ENCODE assay signal across 11 cellular contexts in genomic region chr5:6704361-6704851, GRCh38. TPM values are rescaled to one million over a fixed set of nuclear protein-coding genes. Genes with fewer than 3 reads are reported as not detected.
DNase-seq lines count a peak whose midpoint lies in the region; ATAC-seq and TF ChIP-seq lines count a peak whose summit lies in the region.
"Had no signal": no experiment of that assay in that cellular context is flagged by ENCODE, and none has a peak within 500 bp of the region (broad histone marks: within the 10 kb centered on the region; RNA-seq: fewer than 3 reads in every experiment).

No MANE protein-coding gene starts in this region.

- intact Hi-C loops in ovary (cut with DNase I) = loop anchor here in 1 of 4 donors (10.0 kb wide), 1 partner anchor 70 kb away; the partner anchor contains the start of genes NSUN2 and SRD5A1

- peaks cover 14% of the 10 kb centered on the region for H3F3A ChIP-seq in MM.1S (ENCODE audit: insufficient read depth, low read length)

- peak; percentile 9 to 20 for DNase-seq in SJCRH30
- peak; percentile 75 to 95 for DNase-seq in fibroblast of lung (ENCODE audit: low read depth in 2 of 2)
- DNase-seq in ovary = peak; percentile 69 to 86 (median 77)
- no peak for DNase-seq in DMS53 treated with DMSO at 0.1 percent for 48 hours (lab: John Stamatoyannopoulos, UW; ENCODE audit: unreplicated experiment)
- no peak for DNase-seq in stimulated activated CD4-positive, alpha-beta T cell treated with anti-CD3 and anti-CD28 coated beads, Interleukin-12 subunit alpha, Interleukin-12 subunit beta, amount 100 ng/mL, for 4 hours
- DNase-seq in MM.1S = no peak
- DNase-seq: DND-41, endodermal cell, WERI-Rb-1 had no signal

- no peaks in the 10 kb centered on the region for H3K27me3 ChIP-seq in BLaER1 treated with 17β-estradiol and CSF1 and Interleukin-3, amounts not matched to agents 10 nM and 100 nM
- H3K27me3 ChIP-seq in SJCRH30 (no peaks in the 10 kb centered on the region), fibroblast of lung (ENCODE audit: control insufficient read depth, insufficient read depth, low read length) (no peaks in the 10 kb centered on the region), ovary (no peaks in the 10 kb centered on the region), MM.1S (replicated peaks; ENCODE audit: insufficient read depth, low read length) (no peaks in the 10 kb centered on the region)

- H3K9ac ChIP-seq in BLaER1 treated with 17β-estradiol and CSF1 and Interleukin-3, amounts not matched to agents 10 nM and 100 nM = no peak overlapping the region
- no peak overlapping the region for H3K9ac ChIP-seq in fibroblast of lung (ENCODE audit: insufficient read depth, low read length)
- no peak overlapping the region for H3K9ac ChIP-seq in MM.1S (ENCODE audit: low read length)

- H3K4me2 ChIP-seq in BLaER1 treated with 17β-estradiol and CSF1 and Interleukin-3, amounts not matched to agents 10 nM and 100 nM = peak overlapping the region in 8 of 11 experiments; percentile 3 to 72 (median 49); a peak in 14 of 22 replicates
- H3K4me2 ChIP-seq in fibroblast of lung (ENCODE audit: extremely low read depth, insufficient read depth, low read length) = peak overlapping the region; percentile 58
- no peak overlapping the region for H3K4me2 ChIP-seq in MM.1S (ENCODE audit: low read depth, low read length)

- H3K4me1 ChIP-seq in BLaER1 treated with 17β-estradiol and CSF1 and Interleukin-3, amounts not matched to agents 10 nM and 100 nM = peaks cover 0 to 27% (median 17%) of the 10 kb centered on the region in 10 experiments; a peak in 16 of 20 replicates
- peaks cover 6% of the 10 kb centered on the region; the same call in 1 of the 2 replicates for H3K4me1 ChIP-seq in SJCRH30
- H3K4me1 ChIP-seq in fibroblast of lung (ENCODE audit: control insufficient read depth, extremely low read depth, insufficient read depth, low read length) = peaks cover 10% of the 10 kb centered on the region
- peaks cover 6% of the 10 kb centered on the region for H3K4me1 ChIP-seq in ovary (ENCODE audit: insufficient read depth)
- H3K4me1 ChIP-seq in MM.1S (ENCODE audit: low read length) = peaks cover 18% of the 10 kb centered on the region

- H3K36me3 ChIP-seq in BLaER1 treated with 17β-estradiol and CSF1 and Interleukin-3, amounts not matched to agents 10 nM and 100 nM = no peaks in the 10 kb centered on the region
- H3K36me3 ChIP-seq in SJCRH30 (no peaks in the 10 kb centered on the region), fibroblast of lung (ENCODE audit: control insufficient read depth, insufficient read depth, low read length) (no peaks in the 10 kb centered on the region), ovary (no peaks in the 10 kb centered on the region), MM.1S (replicated peaks; ENCODE audit: insufficient read depth, low read length) (no peaks in the 10 kb centered on the region)
- H3K36me3 ChIP-seq: WERI-Rb-1 had no signal

- WGBS in ovary, 3 donors = 19 to 39% (median 33%) methylated on average over 11 of the region's 11 CpGs

- H3K27ac ChIP-seq in BLaER1 treated with 17β-estradiol and CSF1 and Interleukin-3, amounts not matched to agents 10 nM and 100 nM = peak overlapping the region in 2 of 11 experiments; percentile 10 to 25; a peak in 2 of 22 replicates
- no peak overlapping the region for H3K27ac ChIP-seq in SJCRH30
- H3K27ac ChIP-seq in fibroblast of lung (ENCODE audit: insufficient read depth, low read length) = peak overlapping the region; percentile 47
- H3K27ac ChIP-seq in ovary = peak overlapping the region; percentile 53 to 64
- no peak overlapping the region for H3K27ac ChIP-seq in MM.1S (ENCODE audit: low read length)
- H3K27ac ChIP-seq: WERI-Rb-1 had no signal

- TF ChIP-seq CTCF in fibroblast of lung (conservative IDR thresholded peaks at IDR 0.05 in 1 of 2, IDR thresholded peaks at IDR 0.05 in 1 of 2; ENCODE audit: low read depth in 1 of 2, low read length in 2 of 2) (no peak), ovary (IDR thresholded peaks at IDR 0.05) (no peak), MM.1S (IDR thresholded peaks at IDR 0.05; ENCODE audit: low read length) (no peak)

- H2AFZ ChIP-seq in fibroblast of lung (ENCODE audit: low read length) (peak overlapping the region; percentile 38), MM.1S (ENCODE audit: low read length) (no peak overlapping the region)

- no peaks in the 10 kb centered on the region for H3K79me2 ChIP-seq in fibroblast of lung (ENCODE audit: control insufficient read depth, insufficient read depth, low read length)
- no peaks in the 10 kb centered on the region for H3K79me2 ChIP-seq in MM.1S (ENCODE audit: low read length)

- H3K9me2 ChIP-seq in MM.1S (replicated peaks; ENCODE audit: insufficient read depth, low read length) = no peaks in the 10 kb centered on the region

- no peak for TF ChIP-seq EP300 in ovary (IDR thresholded peaks at IDR 0.05)

- no peak for ATAC-seq in HG03280 (IDR thresholded peaks at IDR 0.05; ENCODE audit: unreplicated experiment)

- H3K4me3 ChIP-seq in BLaER1 treated with 17β-estradiol and CSF1 and Interleukin-3, amounts not matched to agents 10 nM and 100 nM = no peak overlapping the region
- no peak overlapping the region for H3K4me3 ChIP-seq in SJCRH30
- H3K4me3 ChIP-seq in fibroblast of lung (replicated peaks in 1 of 4; ENCODE audit: control extremely low read depth in 1 of 4, insufficient read depth in 1 of 4, low read depth in 3 of 4, low read length in 4 of 4) = no peak overlapping the region
- no peak overlapping the region for H3K4me3 ChIP-seq in ovary
- no peak overlapping the region for H3K4me3 ChIP-seq in MM.1S (ENCODE audit: low read length)

- TF ChIP-seq POLR2A in ovary (IDR thresholded peaks at IDR 0.05) = no peak

- H3K9me3 ChIP-seq in BLaER1 treated with 17β-estradiol and CSF1 and Interleukin-3, amounts not matched to agents 10 nM and 100 nM (replicated peaks in 1 of 11) = no peaks in the 10 kb centered on the region
- H3K9me3 ChIP-seq in SJCRH30 (replicated peaks) (no peaks in the 10 kb centered on the region), fibroblast of lung (ENCODE audit: control insufficient read depth, insufficient read depth, low read depth, low read length) (no peaks in the 10 kb centered on the region), ovary (no peaks in the 10 kb centered on the region), MM.1S (replicated peaks; ENCODE audit: insufficient read depth, low read length) (no peaks in the 10 kb centered on the region)

- no peaks in the 10 kb centered on the region for H4K20me1 ChIP-seq in BLaER1 treated with 17β-estradiol and CSF1 and Interleukin-3, amounts not matched to agents 10 nM and 100 nM
- H4K20me1 ChIP-seq in fibroblast of lung (ENCODE audit: control insufficient read depth, extremely low read depth, insufficient read depth, low read length) = no peaks in the 10 kb centered on the region
- H4K20me1 ChIP-seq in MM.1S (ENCODE audit: insufficient read depth, low read length) = no peaks in the 10 kb centered on the region

RNA-seq across cellular contexts. Expression of gene TENT4A, which starts 8.8 kb away (rescaled TPM):
- 21.5 and 21.6 TPM in 2 replicates for total RNA-seq in SJCRH30 (2014; rRNA removed; shearing (Covaris generic))
- 9.5 and 10.4 TPM in 2 replicates for total RNA-seq in fibroblast of lung
- polyA plus RNA-seq in fibroblast of lung = 3.1 and 4.1 TPM in 2 replicates
- polyA plus RNA-seq in fibroblast of lung (2012) = 9.9 and 11.6 TPM in 2 replicates
- 7.0 and 17.2 TPM in 2 replicates for polyA minus RNA-seq in fibroblast of lung (ENCODE audit: low replicate concordance)
- 10 to 100 TPM; 18.7 to 29.6 (median 27.2) TPM for total RNA-seq in ovary
- polyA plus RNA-seq in ovary = 10 to 100 TPM; 12.4 to 14.4 TPM

Comparison
In these comparisons a context has a peak if more than half of its experiments do, and no peak if none do; other contexts are left out.
1. H3K27ac ChIP-seq: peak in fibroblast of lung (single experiment) and ovary (2 of 2); none in SJCRH30 (single experiment) and MM.1S (single experiment).
2. DNase-seq: peak in SJCRH30 (2 of 2), fibroblast of lung (2 of 2) and ovary (5 of 5); none in DMS53 treated with DMSO at 0.1 percent for 48 hours (single experiment), stimulated activated CD4-positive, alpha-beta T cell treated with anti-CD3 and anti-CD28 coated beads, Interleukin-12 subunit alpha, Interleukin-12 subunit beta, amount 100 ng/mL, for 4 hours (single experiment) and MM.1S (single experiment).